Comparison of ENCODE assay signal across 20 cellular contexts in the genomic region with DNA sequence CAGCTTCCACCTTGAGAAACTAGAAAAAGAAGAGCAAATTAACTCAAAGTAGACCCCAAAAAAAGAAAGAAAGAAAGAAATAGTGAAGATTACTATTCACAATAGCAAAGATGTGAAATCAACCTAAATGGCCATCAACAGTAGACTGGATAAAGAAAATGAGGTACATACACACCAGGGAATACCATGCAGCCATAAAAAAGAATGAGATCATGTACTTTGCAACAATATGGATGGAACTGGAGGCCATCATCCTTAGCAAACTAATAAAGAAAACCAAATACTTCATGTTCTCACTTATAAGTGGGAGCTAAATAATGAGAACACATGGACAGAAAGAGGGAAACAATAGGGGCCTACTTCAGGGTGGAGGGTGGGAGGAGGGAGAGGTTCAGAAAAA. TPM values are rescaled to one million over a fixed set of nuclear protein-coding genes. Genes with fewer than 3 reads are reported as not detected.
A peak's percentile ranks its signal among the peaks of the same experiment; 100 is the strongest.
DNase-seq lines count a peak whose midpoint lies in the region; ATAC-seq, FAIRE-seq and TF ChIP-seq lines count a peak whose summit lies in the region.
"Had no signal": no experiment of that assay in that cellular context is flagged by ENCODE, and none has a peak within 500 bp of the region (broad histone marks: within the 10 kb centered on the region; RNA-seq: fewer than 3 reads in every experiment).

No MANE protein-coding gene starts in this region.

- no peaks in the 10 kb centered on the region for H3K27me3 Mint-ChIP-seq in activated CD8-positive, alpha-beta T cell treated with anti-CD3 and anti-CD28 coated beads for 36 hours
- H3K27me3 Mint-ChIP-seq in activated CD8-positive, alpha-beta T cell treated with anti-CD3 and anti-CD28 coated beads, Interleukin-2, amount 10 ng/mL, durations not matched to agents 7 days and 5 days (ENCODE audit: low read depth): no peaks in the 10 kb centered on the region
- H3K27me3 Mint-ChIP-seq in CD4-positive, CD25-positive, alpha-beta regulatory T cell: no peaks in the 10 kb centered on the region
- H3K27me3 Mint-ChIP-seq in T-cell: no peaks in the 10 kb centered on the region
- H3K27me3 Mint-ChIP-seq in naive thymus-derived CD4-positive, alpha-beta T cell: no peaks in the 10 kb centered on the region

- H3K4me3 Mint-ChIP-seq in activated CD8-positive, alpha-beta T cell treated with anti-CD3 and anti-CD28 coated beads for 36 hours: no peak overlapping the region
- no peak overlapping the region for H3K4me3 Mint-ChIP-seq in activated CD8-positive, alpha-beta T cell treated with anti-CD3 and anti-CD28 coated beads, Interleukin-2, amount 10 ng/mL, durations not matched to agents 7 days and 5 days
- peak overlapping the region in 1 of 4 donors; percentile 75 for H3K4me3 Mint-ChIP-seq in CD4-positive, CD25-positive, alpha-beta regulatory T cell
- no peak overlapping the region for H3K4me3 Mint-ChIP-seq in T-cell
- H3K4me3 Mint-ChIP-seq in naive thymus-derived CD4-positive, alpha-beta T cell: no peak overlapping the region
- H3K4me3 Mint-ChIP-seq: CD14-positive monocyte had no signal

- peak overlapping the region; percentile 10 for H3K27ac Mint-ChIP-seq in activated CD8-positive, alpha-beta T cell treated with anti-CD3 and anti-CD28 coated beads for 36 hours
- H3K27ac Mint-ChIP-seq in activated CD8-positive, alpha-beta T cell treated with anti-CD3 and anti-CD28 coated beads, Interleukin-2, amount 10 ng/mL, durations not matched to agents 7 days and 5 days: no peak overlapping the region
- H3K27ac Mint-ChIP-seq in CD4-positive, CD25-positive, alpha-beta regulatory T cell: peak overlapping the region in 2 of 3 donors; percentile 39 to 83
- H3K27ac Mint-ChIP-seq in T-cell: peak overlapping the region; percentile 40 to 70
- peak overlapping the region in 8 of 9 donors; percentile 41 to 87 (median 68) for H3K27ac Mint-ChIP-seq in naive thymus-derived CD4-positive, alpha-beta T cell
- H3K27ac Mint-ChIP-seq: CD14-positive monocyte had no signal

- CTCF ChIA-PET in activated CD8-positive, alpha-beta T cell treated with anti-CD3 and anti-CD28 coated beads for 36 hours (lab: Charles Lee): interaction anchor here (0.8 to 1.6 kb wide), 3 partner anchors 11 to 130 kb away, joined by 3 to 4 read pairs (median 4); no protein-coding TSS in a partner anchor
- CTCF ChIA-PET in activated CD8-positive, alpha-beta T cell treated with anti-CD3 and anti-CD28 coated beads, Interleukin-2, amount 10 ng/mL, durations not matched to agents 7 days and 5 days (lab: Charles Lee): interaction anchor here (0.8 to 1.0 kb wide), 2 partner anchors 23 to 33 kb away, joined by 3 read pairs; no protein-coding TSS in a partner anchor
- CTCF ChIA-PET in T-cell (lab: Charles Lee): interaction anchor here in 1 of 2 donors (0.8 kb wide), 1 partner anchor 130 kb away, joined by 3 read pairs; no protein-coding TSS in a partner anchor
- CTCF ChIA-PET in naive thymus-derived CD4-positive, alpha-beta T cell (lab: Charles Lee): no interaction called here

- POLR2A ChIA-PET in activated CD8-positive, alpha-beta T cell treated with anti-CD3 and anti-CD28 coated beads for 36 hours (lab: Charles Lee): interaction anchor here (0.9 kb wide), 2 partner anchors 10 to 17 kb away, joined by 3 to 5 read pairs; no protein-coding TSS in a partner anchor
- POLR2A ChIA-PET in activated CD8-positive, alpha-beta T cell treated with anti-CD3 and anti-CD28 coated beads, Interleukin-2, amount 10 ng/mL, durations not matched to agents 7 days and 5 days (lab: Charles Lee): interaction anchor here (1.0 kb wide), 2 partner anchors 13 to 30 kb away, joined by 3 read pairs; partner anchors contain the start of gene UBE4A
- POLR2A ChIA-PET in T-cell (lab: Charles Lee): no interaction called here
- POLR2A ChIA-PET in naive thymus-derived CD4-positive, alpha-beta T cell (lab: Charles Lee): interaction anchor here (0.9 to 1.7 kb wide), 6 partner anchors 9 to 23 kb away, joined by 3 to 11 read pairs (median 4); partner anchors contain the start of gene CD3D

- peaks cover 9% of the 10 kb centered on the region for H3K4me1 ChIP-seq in CD4-positive, CD25-positive, alpha-beta regulatory T cell (ENCODE audit: control insufficient read depth, insufficient read depth, low read length, poor library complexity, severe bottlenecking)
- H3K4me1 ChIP-seq in naive thymus-derived CD4-positive, alpha-beta T cell (ENCODE audit: control insufficient read depth in 2 of 2, insufficient read depth in 2 of 2, low read length in 2 of 2): peaks cover 1 to 10% of the 10 kb centered on the region in 2 donors
- H3K4me1 ChIP-seq: HAP-1 had no signal

- no peak for DNase-seq in activated CD8-positive, alpha-beta T cell treated with anti-CD3 and anti-CD28 coated beads for 36 hours
- DNase-seq in activated CD8-positive, alpha-beta T cell treated with anti-CD3 and anti-CD28 coated beads, Interleukin-2, amount 10 ng/mL, durations not matched to agents 7 days and 5 days: no peak
- DNase-seq in CD4-positive, CD25-positive, alpha-beta regulatory T cell: no peak
- DNase-seq in T-cell: no peak
- no peak for DNase-seq in naive thymus-derived CD4-positive, alpha-beta T cell
- DNase-seq in D721Med (ENCODE audit: insufficient read length, low spot score): no peak
- no peak for DNase-seq in activated gamma-delta T cell (lab: John Stamatoyannopoulos, UW)
- DNase-seq: COR-L47, DND-41, GDM1 had no signal

- H3K36me3 Mint-ChIP-seq in activated CD8-positive, alpha-beta T cell treated with anti-CD3 and anti-CD28 coated beads for 36 hours (ENCODE audit: low read depth): peaks cover 14% of the 10 kb centered on the region
- peaks cover 34% of the 10 kb centered on the region for H3K36me3 Mint-ChIP-seq in activated CD8-positive, alpha-beta T cell treated with anti-CD3 and anti-CD28 coated beads, Interleukin-2, amount 10 ng/mL, durations not matched to agents 7 days and 5 days (ENCODE audit: low read depth)
- H3K36me3 Mint-ChIP-seq in CD4-positive, CD25-positive, alpha-beta regulatory T cell: peaks cover 12% of the 10 kb centered on the region
- H3K36me3 Mint-ChIP-seq in T-cell: peaks cover 27% of the 10 kb centered on the region
- H3K36me3 Mint-ChIP-seq in naive thymus-derived CD4-positive, alpha-beta T cell: peaks cover 3 to 30% (median 29%) of the 10 kb centered on the region in 5 donors
- H3K36me3 Mint-ChIP-seq: CD14-positive monocyte had no signal

- no peak for TF ChIP-seq CTCF in activated CD8-positive, alpha-beta T cell treated with anti-CD3 and anti-CD28 coated beads for 36 hours (IDR thresholded peaks at IDR 0.05)
- TF ChIP-seq CTCF in D721Med (IDR thresholded peaks at IDR 0.05; ENCODE audit: insufficient read depth, missing control alignments): no peak

- no peak for FAIRE-seq in D721Med (lab: Jason Lieb, UNC)
- FAIRE-seq: GM12892, H1, HepG2, HTR-8/SVneo had no signal

- peaks cover 22% of the 10 kb centered on the region for H3K4me1 Mint-ChIP-seq in activated CD8-positive, alpha-beta T cell treated with anti-CD3 and anti-CD28 coated beads for 36 hours (ENCODE audit: low read depth)
- peaks cover 6% of the 10 kb centered on the region for H3K4me1 Mint-ChIP-seq in activated CD8-positive, alpha-beta T cell treated with anti-CD3 and anti-CD28 coated beads, Interleukin-2, amount 10 ng/mL, durations not matched to agents 7 days and 5 days (ENCODE audit: low read depth)
- peaks cover 6 to 35% (median 17%) of the 10 kb centered on the region in 4 donors for H3K4me1 Mint-ChIP-seq in CD4-positive, CD25-positive, alpha-beta regulatory T cell
- H3K4me1 Mint-ChIP-seq in T-cell: peaks cover 18 to 40% (median 39%) of the 10 kb centered on the region in 3 donors
- peaks cover 0 to 49% (median 42%) of the 10 kb centered on the region in 7 donors for H3K4me1 Mint-ChIP-seq in naive thymus-derived CD4-positive, alpha-beta T cell

- ATAC-seq in activated CD8-positive, alpha-beta T cell treated with anti-CD3 and anti-CD28 coated beads for 36 hours: no peak
- ATAC-seq in activated CD8-positive, alpha-beta T cell treated with anti-CD3 and anti-CD28 coated beads, Interleukin-2, amount 10 ng/mL, durations not matched to agents 7 days and 5 days: no peak
- no peak for ATAC-seq in CD4-positive, CD25-positive, alpha-beta regulatory T cell (ENCODE audit: low read depth in 2 of 2)
- ATAC-seq in T-cell (replicated peaks in 1 of 4) (no peak), GM21381 (IDR thresholded peaks at IDR 0.05; ENCODE audit: unreplicated experiment) (no peak)
- no peak for ATAC-seq in naive thymus-derived CD4-positive, alpha-beta T cell
- ATAC-seq: HepG2 had no signal

- intact Hi-C loops in activated CD8-positive, alpha-beta T cell treated with anti-CD3 and anti-CD28 coated beads for 36 hours (cut with micrococcal nuclease): no loop called here
- intact Hi-C loops in naive thymus-derived CD4-positive, alpha-beta T cell (cut with micrococcal nuclease): loop anchor here in 1 of 2 donors (1.0 kb wide), 2 partner anchors 7 to 10 kb away; no protein-coding TSS in a partner anchor

- H3K9me3 Mint-ChIP-seq in activated CD8-positive, alpha-beta T cell treated with anti-CD3 and anti-CD28 coated beads for 36 hours: peaks cover 2% of the 10 kb centered on the region
- H3K9me3 Mint-ChIP-seq in activated CD8-positive, alpha-beta T cell treated with anti-CD3 and anti-CD28 coated beads, Interleukin-2, amount 10 ng/mL, durations not matched to agents 7 days and 5 days (ENCODE audit: insufficient read depth): peaks cover 5% of the 10 kb centered on the region
- H3K9me3 Mint-ChIP-seq in CD4-positive, CD25-positive, alpha-beta regulatory T cell: no peaks in the 10 kb centered on the region
- H3K9me3 Mint-ChIP-seq in T-cell: no peaks in the 10 kb centered on the region
- H3K9me3 Mint-ChIP-seq in naive thymus-derived CD4-positive, alpha-beta T cell: peaks cover 0 to 6% (median 0%) of the 10 kb centered on the region in 11 donors

- no peak overlapping the region for H3K27ac ChIP-seq in CD4-positive, CD25-positive, alpha-beta regulatory T cell (ENCODE audit: insufficient read depth, low read length, poor library complexity, severe bottlenecking)
- no peak overlapping the region for H3K27ac ChIP-seq in naive thymus-derived CD4-positive, alpha-beta T cell (ENCODE audit: low read depth, low read length)
- H3K27ac ChIP-seq: 22Rv1 had no signal

- no peaks in the 10 kb centered on the region for H3K27me3 ChIP-seq in CD4-positive, CD25-positive, alpha-beta regulatory T cell (ENCODE audit: control insufficient read depth, insufficient read depth, low read length)
- no peaks in the 10 kb centered on the region for H3K27me3 ChIP-seq in naive thymus-derived CD4-positive, alpha-beta T cell (ENCODE audit: control insufficient read depth in 2 of 2, insufficient read depth in 2 of 2, low read length in 2 of 2)

- H3K4me3 ChIP-seq in CD4-positive, CD25-positive, alpha-beta regulatory T cell (ENCODE audit: low read depth, low read length): no peak overlapping the region
- no peak overlapping the region for H3K4me3 ChIP-seq in naive thymus-derived CD4-positive, alpha-beta T cell (ENCODE audit: low read length)
- H3K4me3 ChIP-seq: HAP-1 had no signal

- no peaks in the 10 kb centered on the region for H3K36me3 ChIP-seq in CD4-positive, CD25-positive, alpha-beta regulatory T cell (ENCODE audit: control insufficient read depth, insufficient read depth, low read length)
- no peaks in the 10 kb centered on the region for H3K36me3 ChIP-seq in naive thymus-derived CD4-positive, alpha-beta T cell (ENCODE audit: control insufficient read depth in 2 of 3, insufficient read depth in 3 of 3, low read length in 3 of 3)
- H3K36me3 ChIP-seq: HAP-1 had no signal

- no peaks in the 10 kb centered on the region for H3K9me3 ChIP-seq in CD4-positive, CD25-positive, alpha-beta regulatory T cell (ENCODE audit: control insufficient read depth in 2 of 2, low read length in 2 of 2)
- no peaks in the 10 kb centered on the region for H3K9me3 ChIP-seq in naive thymus-derived CD4-positive, alpha-beta T cell (ENCODE audit: control insufficient read depth in 2 of 3, low read length in 3 of 3)
- H3K9me3 ChIP-seq: HAP-1 had no signal

RNA-seq across cellular contexts. Expression of gene CD3D, which starts 13.8 kb away (rescaled TPM):
- 100 to 1,000 TPM; 316 to 325 TPM for total RNA-seq in activated CD8-positive, alpha-beta T cell treated with anti-CD3 and anti-CD28 coated beads for 36 hours
- total RNA-seq in activated CD8-positive, alpha-beta T cell treated with anti-CD3 and anti-CD28 coated beads, Interleukin-2, amount 10 ng/mL, durations not matched to agents 7 days and 5 days: 100 to 1,000 TPM; 541 to 588 TPM
- total RNA-seq in CD4-positive, CD25-positive, alpha-beta regulatory T cell: 476 TPM
- polyA plus RNA-seq in CD4-positive, CD25-positive, alpha-beta regulatory T cell: 1,000 to 10,000 TPM; 1,148 to 1,577 (median 1,304) TPM
- total RNA-seq in T-cell: 100 to 1,000 TPM; 290 to 409 (median 361) TPM
- total RNA-seq in naive thymus-derived CD4-positive, alpha-beta T cell: 100 to 1,000 TPM; 232 to 597 (median 352) TPM
- 1,000 to 10,000 TPM in 1 of 2 donors, 100 to 1,000 TPM in 1; 947 to 1,287 TPM for polyA plus RNA-seq in naive thymus-derived CD4-positive, alpha-beta T cell
- total RNA-seq: A673, H1 had no signal
- polyA plus RNA-seq: BJ, H1 had no signal

RNA-seq across cellular contexts. Expression of gene CD3G, which starts 15.4 kb away (rescaled TPM):
- 100 to 1,000 TPM; 116 to 118 TPM for total RNA-seq in activated CD8-positive, alpha-beta T cell treated with anti-CD3 and anti-CD28 coated beads for 36 hours
- 100 to 1,000 TPM; 227 to 232 TPM for total RNA-seq in activated CD8-positive, alpha-beta T cell treated with anti-CD3 and anti-CD28 coated beads, Interleukin-2, amount 10 ng/mL, durations not matched to agents 7 days and 5 days
- 196 TPM for total RNA-seq in CD4-positive, CD25-positive, alpha-beta regulatory T cell
- polyA plus RNA-seq in CD4-positive, CD25-positive, alpha-beta regulatory T cell: 100 to 1,000 TPM; 393 to 477 (median 433) TPM
- total RNA-seq in T-cell: 100 to 1,000 TPM; 170 to 215 (median 189) TPM
- total RNA-seq in naive thymus-derived CD4-positive, alpha-beta T cell: 100 to 1,000 TPM; 122 to 220 (median 192) TPM
- polyA plus RNA-seq in naive thymus-derived CD4-positive, alpha-beta T cell: 100 to 1,000 TPM; 333 to 459 TPM
- total RNA-seq: A673, H1, HepG2 had no signal
- polyA plus RNA-seq: BJ, H1, HepG2 had no signal

RNA-seq across cellular contexts. Expression of gene CD3E, which starts 24.2 kb away (rescaled TPM):
- 100 to 1,000 TPM; 372 to 387 TPM for total RNA-seq in activated CD8-positive, alpha-beta T cell treated with anti-CD3 and anti-CD28 coated beads for 36 hours
- total RNA-seq in activated CD8-positive, alpha-beta T cell treated with anti-CD3 and anti-CD28 coated beads, Interleukin-2, amount 10 ng/mL, durations not matched to agents 7 days and 5 days: 100 to 1,000 TPM; 515 to 530 TPM
- 585 TPM for total RNA-seq in CD4-positive, CD25-positive, alpha-beta regulatory T cell
- polyA plus RNA-seq in CD4-positive, CD25-positive, alpha-beta regulatory T cell: 100 to 1,000 TPM; 704 to 823 (median 778) TPM
- total RNA-seq in T-cell: 100 to 1,000 TPM; 555 to 659 (median 596) TPM
- total RNA-seq in naive thymus-derived CD4-positive, alpha-beta T cell: 100 to 1,000 TPM; 392 to 706 (median 670) TPM
- 1,000 to 10,000 TPM in 1 of 2 donors, 100 to 1,000 TPM in 1; 987 to 1,286 TPM for polyA plus RNA-seq in naive thymus-derived CD4-positive, alpha-beta T cell
- total RNA-seq: A673, H1, HepG2 had no signal
- polyA plus RNA-seq: BJ, H1, HepG2 had no signal

RNA-seq across cellular contexts. Expression of gene UBE4A, which starts 30.7 kb away (rescaled TPM):
- 10 to 100 TPM; 40.2 to 40.5 TPM for total RNA-seq in activated CD8-positive, alpha-beta T cell treated with anti-CD3 and anti-CD28 coated beads for 36 hours
- 10 to 100 TPM; 38.5 to 39.8 TPM for total RNA-seq in activated CD8-positive, alpha-beta T cell treated with anti-CD3 and anti-CD28 coated beads, Interleukin-2, amount 10 ng/mL, durations not matched to agents 7 days and 5 days
- total RNA-seq in CD4-positive, CD25-positive, alpha-beta regulatory T cell: 49.1 TPM
- 10 to 100 TPM; 23.5 to 29.2 (median 25.4) TPM for polyA plus RNA-seq in CD4-positive, CD25-positive, alpha-beta regulatory T cell
- total RNA-seq in T-cell: 10 to 100 TPM; 40.7 to 44.9 (median 41.8) TPM
- 10 to 100 TPM; 38.4 to 54.5 (median 46.9) TPM for total RNA-seq in naive thymus-derived CD4-positive, alpha-beta T cell
- polyA plus RNA-seq in naive thymus-derived CD4-positive, alpha-beta T cell: 10 to 100 TPM; 20.3 to 31.7 TPM

Comparison
In these comparisons a context has a peak if more than half of its experiments do, and no peak if none do; other contexts are left out.
1. POLR2A ChIA-PET loops: an anchor here in activated CD8-positive, alpha-beta T cell treated with anti-CD3 and anti-CD28 coated beads for 36 hours (0.9 kb wide), activated CD8-positive, alpha-beta T cell treated with anti-CD3 and anti-CD28 coated beads, Interleukin-2, amount 10 ng/mL, durations not matched to agents 7 days and 5 days (1.0 kb wide) and naive thymus-derived CD4-positive, alpha-beta T cell (0.9 to 1.7 kb wide); none called in T-cell.